9 cellular contexts compared by ENCODE assay signal in the genomic region with DNA sequence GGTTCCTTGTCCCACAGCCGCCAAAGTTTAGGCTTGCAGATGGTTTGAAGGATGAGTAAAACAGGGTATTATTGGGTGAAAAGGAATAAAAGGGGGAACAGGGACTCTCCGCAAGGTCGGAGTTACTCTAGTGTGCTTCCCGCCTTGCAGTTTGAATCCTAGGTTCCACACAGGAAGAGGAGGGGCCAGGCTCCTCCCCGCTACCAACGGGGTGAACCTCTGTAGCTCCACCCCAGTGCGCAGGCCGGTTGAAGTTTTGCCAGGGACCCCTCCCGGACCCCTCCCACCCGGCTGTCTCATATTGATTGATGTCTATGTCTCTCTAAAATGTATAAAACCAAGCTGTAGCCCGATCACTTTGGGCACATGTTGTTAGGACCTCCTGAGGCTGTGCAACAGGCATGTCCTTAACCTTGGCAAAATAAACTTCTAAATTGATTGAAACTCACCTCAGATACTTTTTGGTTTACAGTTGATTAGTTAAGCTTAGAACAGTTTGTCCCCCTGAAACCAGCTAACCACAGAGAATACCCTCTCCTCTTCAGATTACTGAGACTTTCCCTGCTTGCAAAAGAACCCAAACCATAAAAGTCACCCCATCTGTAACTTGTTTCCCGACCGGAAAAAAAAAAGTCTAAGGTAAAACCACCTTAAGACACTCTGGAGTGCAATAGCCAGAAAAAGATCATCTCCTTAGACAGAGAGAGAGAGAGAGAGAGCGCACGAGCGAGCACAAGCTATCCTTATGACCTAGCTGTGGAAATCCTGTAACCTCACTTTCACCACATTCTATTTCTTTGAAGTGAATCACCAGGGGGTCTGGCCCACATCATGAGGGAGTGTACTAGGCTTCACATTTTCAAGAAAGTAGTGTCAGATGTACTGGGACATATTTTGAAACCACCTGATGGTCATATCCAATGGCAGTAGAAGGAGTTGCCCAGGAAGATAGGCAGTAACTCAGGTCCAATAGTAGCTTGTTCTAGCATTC.
A peak's percentile ranks its signal among the peaks of the same experiment; 100 is the strongest.
DNase-seq lines count a peak whose midpoint lies in the region; ATAC-seq and TF ChIP-seq lines count a peak whose summit lies in the region.
"Had no signal": no experiment of that assay in that cellular context is flagged by ENCODE, and none has a peak within 500 bp of the region (broad histone marks: within the 10 kb centered on the region; RNA-seq: fewer than 3 reads in every experiment).

No MANE protein-coding gene starts in this region.

- H3K79me2 ChIP-seq in ACC112 (ENCODE audit: control insufficient read depth, insufficient read depth, low read length, unreplicated experiment) = no peaks in the 10 kb centered on the region

- peak; percentile 1 for TF ChIP-seq CTCF in choroid plexus epithelial cell (conservative IDR thresholded peaks at IDR 0.05; ENCODE audit: low read depth, low read length)

- H3K4me3 ChIP-seq in ACC112 (ENCODE audit: low read depth, low read length) = no peak overlapping the region
- H3K4me3 ChIP-seq in choroid plexus epithelial cell (ENCODE audit: low read depth, low read length) = peak overlapping the region; percentile 6

- ATAC-seq in GM19395 (IDR thresholded peaks at IDR 0.05; ENCODE audit: unreplicated experiment) (peak; percentile 92), HG03442 (IDR thresholded peaks at IDR 0.05; ENCODE audit: unreplicated experiment) (peak; percentile 79)

- no peaks in the 10 kb centered on the region for H3K4me1 ChIP-seq in ACC112 (ENCODE audit: control insufficient read depth, insufficient read depth, low read length, unreplicated experiment)

- H3K27ac ChIP-seq in ACC112 (ENCODE audit: low read depth, low read length) = no peak overlapping the region
- H3K27ac ChIP-seq: skin epidermis had no signal

- no peaks in the 10 kb centered on the region for H3K36me3 ChIP-seq in ACC112 (ENCODE audit: insufficient read depth, low read length)

- DNase-seq in choroid plexus epithelial cell (ENCODE audit: low read depth) = peak; percentile 99
- no peak for DNase-seq in foreskin melanocyte
- DNase-seq in NCI-H128 (lab: John Stamatoyannopoulos, UW; ENCODE audit: unreplicated experiment) = no peak
- no peak for DNase-seq in hypothalamus (lab: John Stamatoyannopoulos, UW)
- no peak for DNase-seq in RKO (ENCODE audit: low spot score)

- H3K27me3 ChIP-seq in ACC112 (ENCODE audit: insufficient read depth, low read length) = no peaks in the 10 kb centered on the region

- H2AFZ ChIP-seq in ACC112 (ENCODE audit: low read length, unreplicated experiment) = peak overlapping the region; percentile 9
